3 cellular contexts compared by ENCODE assay signal in genomic region chr11:87046824-87047223, GRCh38.
TF ChIP-seq lines count a peak whose summit lies in the region.

No MANE protein-coding gene starts in this region.

TF ChIP-seq in A549, 52 proteins besides CTCF, POLR2A, EP300 and RAD21:
- TF ChIP-seq CBX2 (IDR thresholded peaks at IDR 0.05; ENCODE audit: borderline replicate concordance, low read depth) (no peak), MAFK (IDR thresholded peaks at IDR 0.05; ENCODE audit: partially characterized antibody) (peak; percentile 56)

TF ChIP-seq in GM23338, 12 proteins besides CTCF, POLR2A, EP300 and RAD21:
- no peak for TF ChIP-seq CREB1 (CRISPR knock-in tag; IDR thresholded peaks at IDR 0.05; ENCODE audit: low read depth)
- no peak for TF ChIP-seq POLR2AphosphoS5 (IDR thresholded peaks at IDR 0.05; ENCODE audit: low read depth)
- no peak for TF ChIP-seq EZH2phosphoT487 (IDR thresholded peaks at IDR 0.05; ENCODE audit: unreplicated experiment)
- no peak for TF ChIP-seq ETS1 (IDR thresholded peaks at IDR 0.05)
- TF ChIP-seq ZNF331 (CRISPR knock-in tag; IDR thresholded peaks at IDR 0.05; ENCODE audit: low read depth), result no peak
- no peak for TF ChIP-seq NANOG (IDR thresholded peaks at IDR 0.05; ENCODE audit: borderline replicate concordance)
- TF ChIP-seq EZH2 (IDR thresholded peaks at IDR 0.05; ENCODE audit: low read depth, unreplicated experiment), result no peak
- no peak for TF ChIP-seq STAT1 (IDR thresholded peaks at IDR 0.05; ENCODE audit: unreplicated experiment)
- no peak for TF ChIP-seq REST (IDR thresholded peaks at IDR 0.05; ENCODE audit: unreplicated experiment)
- TF ChIP-seq ZNF462 (CRISPR knock-in tag; IDR thresholded peaks at IDR 0.05), result no peak
- no peak for TF ChIP-seq JUNB (IDR thresholded peaks at IDR 0.05; ENCODE audit: unreplicated experiment)
- TF ChIP-seq ZNF114 (CRISPR knock-in tag; IDR thresholded peaks at IDR 0.05), result no peak

TF ChIP-seq in H1, 55 proteins besides CTCF, POLR2A, EP300 and RAD21:
- TF ChIP-seq SUZ12 (IDR thresholded peaks at IDR 0.05; ENCODE audit: low read length), result no peak
- TF ChIP-seq CHD2 (IDR thresholded peaks at IDR 0.05; ENCODE audit: low read length), result no peak
- no peak for TF ChIP-seq SP4 (IDR thresholded peaks at IDR 0.05; ENCODE audit: low read length)
- TF ChIP-seq TCF12 (IDR thresholded peaks at IDR 0.05; ENCODE audit: low read depth, low read length), result no peak
- no peak for TF ChIP-seq BRCA1 (IDR thresholded peaks at IDR 0.05; ENCODE audit: low read depth, low read length)
- TF ChIP-seq CREB1 (IDR thresholded peaks at IDR 0.05), result no peak
- no peak for TF ChIP-seq GABPA (IDR thresholded peaks at IDR 0.05; ENCODE audit: borderline replicate concordance, insufficient read depth, low read length)
- TF ChIP-seq SAP30 (IDR thresholded peaks at IDR 0.05; ENCODE audit: insufficient read depth, insufficient replicate concordance, low read length), result no peak
- no peak for TF ChIP-seq CHD1 (IDR thresholded peaks at IDR 0.05; ENCODE audit: low read depth, low read length)
- no peak for TF ChIP-seq ASH2L (IDR thresholded peaks at IDR 0.05; ENCODE audit: low read length)
- TF ChIP-seq CEBPB (IDR thresholded peaks at IDR 0.05; ENCODE audit: low read depth, low read length), result no peak
- TF ChIP-seq SIX5 (IDR thresholded peaks at IDR 0.05; ENCODE audit: low read depth, low read length), result no peak
- no peak for TF ChIP-seq RBBP5 (IDR thresholded peaks at IDR 0.05; ENCODE audit: borderline replicate concordance, low read depth, low read length)
- TF ChIP-seq CTBP2 (IDR thresholded peaks at IDR 0.05; ENCODE audit: borderline replicate concordance, insufficient read depth, insufficient read length, low read length), result no peak
- TF ChIP-seq HDAC2 (IDR thresholded peaks at IDR 0.05; ENCODE audit: borderline replicate concordance in 1 of 2, low read depth in 2 of 2, low read length in 2 of 2), result no peak
- no peak for TF ChIP-seq RXRA (IDR thresholded peaks at IDR 0.05; ENCODE audit: insufficient read depth, low read depth, low read length)
- TF ChIP-seq NANOG (IDR thresholded peaks at IDR 0.05; ENCODE audit: insufficient read depth, low read depth, low read length, poor library complexity, severe bottlenecking), result no peak
TF ChIP-seq in H1: peak in this region for 0.
